ENCODE assay signal across 10 cellular contexts in genomic region chr7:143620053-143620452, GRCh38. TPM values are rescaled to one million over a fixed set of nuclear protein-coding genes. Genes with fewer than 3 reads are reported as not detected.
A peak's percentile ranks its signal among the peaks of the same experiment; 100 is the strongest.
DNase-seq lines count a peak whose midpoint lies in the region; ATAC-seq, FAIRE-seq and TF ChIP-seq lines count a peak whose summit lies in the region.
"Not testable (repeated sequence)": the region's sequence is repeated elsewhere in the genome, so short reads cannot be mapped to it uniquely, and the experiment has no call there.
"Had no signal": no experiment of that assay in that cellular context is flagged by ENCODE, and none has a peak within 500 bp of the region (broad histone marks: within the 10 kb centered on the region; RNA-seq: fewer than 3 reads in every experiment).

No MANE protein-coding gene starts in this region.

- not testable (repeated sequence) for H3K27me3 ChIP-seq in GM12878 (replicated peaks in 1 of 2; ENCODE audit: control insufficient read depth in 2 of 2, insufficient read depth in 2 of 2, low read length in 1 of 2); left lung

- not testable (repeated sequence) for H3K4me3 Mint-ChIP-seq in T-cell; stimulated activated naive CD8-positive, alpha-beta T cell treated with anti-CD3 and anti-CD28 coated beads, Interleukin-15, amount 100 ng/mL, for 72 hours

- WGBS in GM12878 (ENCODE audit: insufficient coverage, insufficient replicate concordance, low lambda C conversion rate, missing lambda C conversion rate), result no CpG with 5 or more reads among the region's 23 CpGs

- DNase-seq in H54 (ENCODE audit: insufficient read length, low spot score); GM12878 (ENCODE audit: low read depth, low spot score): not testable (repeated sequence)
- DNase-seq in T-cell (peak in 5 of 34 experiments; percentile 50 to 72 (median 69)), left lung (peak in 1 of 2 donors; percentile 47)
- DNase-seq in stimulated activated naive CD8-positive, alpha-beta T cell treated with anti-CD3 and anti-CD28 coated beads, Interleukin-15, amount 100 ng/mL, for 72 hours, result peak in 1 of 2 donors; percentile 74

- not testable (repeated sequence) for H3K9me3 ChIP-seq in GM12878 (replicated peaks; ENCODE audit: control insufficient read depth, insufficient read depth, low read length); left lung

- not testable (repeated sequence) for TF ChIP-seq POLR2A in H54 (IDR thresholded peaks at IDR 0.05; ENCODE audit: low read depth, low read length); GM12878 (IDR thresholded peaks at IDR 0.05; ENCODE audit: low read depth, low read length)

- H3K27ac ChIP-seq in GM12878 (ENCODE audit: control insufficient read depth, insufficient read depth); left lung: not testable (repeated sequence)

- RAD21 ChIA-PET in GM12878 (lab: Charles Lee; ENCODE audit: unreplicated experiment), result not testable (repeated sequence)

- TF ChIP-seq CTCF in GM12874 (IDR thresholded peaks at IDR 0.05; ENCODE audit: insufficient read depth, low read depth, low read length) (0 out of 2 replicates have a peak, but pooled peaks have one; percentile 13), left lung (IDR thresholded peaks at IDR 0.05) (peak in 1 of 2 donors; percentile 8)
- TF ChIP-seq CTCF in GM12878 (IDR thresholded peaks at IDR 0.05 in 2 of 3, conservative IDR thresholded peaks at IDR 0.05 in 1 of 3; ENCODE audit: control insufficient read depth in 2 of 3, extremely low read depth in 1 of 3, insufficient read depth in 1 of 3, low read depth in 3 of 3, low read length in 3 of 3), result not testable (repeated sequence)

- ATAC-seq in GM19351 (IDR thresholded peaks at IDR 0.05; ENCODE audit: unreplicated experiment), result peak; percentile 20
- peak; percentile 32 for ATAC-seq in HG03097 (IDR thresholded peaks at IDR 0.05; ENCODE audit: low FRiP score, unreplicated experiment)
- ATAC-seq in T-cell (replicated peaks in 1 of 4), result peak; percentile 31 to 48 (median 40)
- peak; percentile 40 for ATAC-seq in GM12878
- ATAC-seq in left lung, result peak; percentile 87
- peak; percentile 31 for ATAC-seq in stimulated activated naive CD8-positive, alpha-beta T cell treated with anti-CD3 and anti-CD28 coated beads, Interleukin-15, amount 100 ng/mL, for 72 hours

- H3K27me3 Mint-ChIP-seq in T-cell; stimulated activated naive CD8-positive, alpha-beta T cell treated with anti-CD3 and anti-CD28 coated beads, Interleukin-15, amount 100 ng/mL, for 72 hours: not testable (repeated sequence)

- not testable (repeated sequence) for H3K36me3 ChIP-seq in GM12878 (ENCODE audit: control insufficient read depth in 2 of 2, insufficient read depth in 2 of 2, low read length in 1 of 2); left lung

- H2AFZ ChIP-seq in GM12878 (ENCODE audit: control insufficient read depth, low read depth, low read length), result not testable (repeated sequence)

- H3K4me1 ChIP-seq in GM12878 (ENCODE audit: control insufficient read depth, insufficient read depth, low read length); left lung: not testable (repeated sequence)

- H3K4me2 ChIP-seq in GM12878 (ENCODE audit: control insufficient read depth, insufficient read depth), result not testable (repeated sequence)

- FAIRE-seq in H54 (lab: Jason Lieb, UNC), result peak; percentile 15
- not testable (repeated sequence) for FAIRE-seq in GM12878 (lab: Jason Lieb, UNC)

- BruUV-seq in GM12878 (replicated peaks; lab: Mats Ljungman, UMichigan), result not testable (repeated sequence)

- H4K20me1 ChIP-seq in GM12878 (ENCODE audit: control insufficient read depth, insufficient read depth), result not testable (repeated sequence)

- in situ Hi-C loops in GM12878 (cut with MboI), result not testable (repeated sequence)

- not testable (repeated sequence) for H3K9ac ChIP-seq in GM12878 (ENCODE audit: control insufficient read depth, insufficient read depth, low read length)

- not testable (repeated sequence) for H3K4me1 Mint-ChIP-seq in T-cell; stimulated activated naive CD8-positive, alpha-beta T cell treated with anti-CD3 and anti-CD28 coated beads, Interleukin-15, amount 100 ng/mL, for 72 hours

- CTCF ChIA-PET in T-cell (lab: Charles Lee); GM12878 (lab: Yijun Ruan, JAX): not testable (repeated sequence)

- TF ChIP-seq EP300 in GM12878 (IDR thresholded peaks at IDR 0.05; ENCODE audit: borderline replicate concordance in 1 of 2, control insufficient read depth in 1 of 2, low read depth in 2 of 2, low read length in 2 of 2), result not testable (repeated sequence)

- not testable (repeated sequence) for H3K27ac Mint-ChIP-seq in T-cell; stimulated activated naive CD8-positive, alpha-beta T cell treated with anti-CD3 and anti-CD28 coated beads, Interleukin-15, amount 100 ng/mL, for 72 hours

- H3K9me3 Mint-ChIP-seq in T-cell; stimulated activated naive CD8-positive, alpha-beta T cell treated with anti-CD3 and anti-CD28 coated beads, Interleukin-15, amount 100 ng/mL, for 72 hours: not testable (repeated sequence)

- H3K4me3 ChIP-seq in GM12878, left lung: not testable (repeated sequence)

- POLR2A ChIA-PET in T-cell (lab: Charles Lee); GM12878 (lab: Charles Lee): not testable (repeated sequence)

- intact Hi-C loops in GM12878 (cut with micrococcal nuclease; ENCODE audit: unreplicated experiment); left lung (cut with DNase I): not testable (repeated sequence)

- SMC1A ChIA-PET in GM12878 (lab: Charles Lee; ENCODE audit: uncharacterized antibody, unreplicated experiment), result not testable (repeated sequence)

- H3K79me2 ChIP-seq in GM12878 (ENCODE audit: control insufficient read depth, insufficient read depth, low read length), result not testable (repeated sequence)

- not testable (repeated sequence) for TF ChIP-seq RAD21 in GM12878 (IDR thresholded peaks at IDR 0.05; ENCODE audit: insufficient read depth, low read depth, low read length)

- not testable (repeated sequence) for H3K36me3 Mint-ChIP-seq in T-cell

RNA-seq across cellular contexts. Expression of gene TCAF2, which starts 0.7 kb away (rescaled TPM):
- total RNA-seq in T-cell, result 10 to 100 TPM; 23.4 to 36.4 (median 31.8) TPM
- 30.6 and 36.6 TPM in 2 replicates for total RNA-seq in GM12878 (2013; cell fraction: nucleolus; rRNA removed)
- 2.7 and 3.2 TPM in 2 replicates for total RNA-seq in GM12878 (2014; rRNA removed)
- total RNA-seq in GM12878 (2014; rRNA removed; fragmentation: Illumina TruSeq; extraction: Trizol), result 1.3 and 1.8 TPM in 2 replicates
- total RNA-seq in GM12878 (2021), result 2.7 and 3.0 TPM in 2 replicates
- polyA plus RNA-seq in GM12878 (2011; ENCODE audit: low read depth), result 2.8 TPM
- polyA plus RNA-seq in GM12878 (2011; rRNA removed), result 14.1 and 15.5 TPM in 2 replicates
- polyA plus RNA-seq in GM12878 (2011; cell fraction: cytosol; rRNA removed), result 13.6 and 13.9 TPM in 2 replicates
- 25.0 and 39.2 TPM in 2 replicates for polyA plus RNA-seq in GM12878 (2011; cell fraction: nucleus; rRNA removed)
- 4.4 and 10.8 TPM in 2 replicates for polyA plus RNA-seq in GM12878 (2012)
- 2.1 and 2.3 TPM in 2 replicates for polyA plus RNA-seq in GM12878 (2014; fragmentation: Illumina TruSeq; extraction: Trizol)
- polyA plus RNA-seq in GM12878 (2014; fragmentation: Nextera tagmentation; extraction: Ambion mirVana), result under 1 TPM; 0.55 to 0.56 TPM
- 1.8 and 2.2 TPM in 2 replicates for polyA plus RNA-seq in GM12878 (2014; rRNA removed)
- polyA plus RNA-seq in GM12878 (2016; fragmentation: Nextera tagmentation; extraction: Ambion mirVana), result 1 to 10 TPM; 2.8 to 3.2 TPM
- 16.2 and 26.9 TPM in 2 replicates for polyA minus RNA-seq in GM12878 (2011; rRNA and poly(A)+ RNA removed)
- polyA minus RNA-seq in GM12878 (2011; cell fraction: cytosol; rRNA and poly(A)+ RNA removed), result 5.8 and 5.9 TPM in 2 replicates
- polyA minus RNA-seq in GM12878 (2011; cell fraction: nucleus; rRNA and poly(A)+ RNA removed), result 16.4 and 17.2 TPM in 2 replicates
- 1 to 10 TPM; 1.8 to 3.0 TPM for total RNA-seq in left lung

RNA-seq across cellular contexts. Expression of gene CTAGE15, which starts 48.5 kb away (rescaled TPM):
- total RNA-seq in T-cell, result 1 to 10 TPM in 1 of 5 donors, under 1 TPM in 3, not detected in 1; 0.59 to 1.7 (median 0.78) TPM
- 14.5 and 18.1 TPM in 2 replicates for total RNA-seq in GM12878 (2013; cell fraction: nucleolus; rRNA removed)
- total RNA-seq in GM12878 (2014; rRNA removed), result 0.28 and 0.38 TPM in 2 replicates
- total RNA-seq in GM12878 (2014; rRNA removed; fragmentation: Illumina TruSeq; extraction: Trizol), result 0.51 and 0.58 TPM in 2 replicates
- total RNA-seq in GM12878 (2021), result 0.32 and 0.49 TPM in 2 replicates
- polyA plus RNA-seq in GM12878 (2011; ENCODE audit: low read depth), result 0.34 TPM
- 0.80 and 1.3 TPM in 2 replicates for polyA plus RNA-seq in GM12878 (2011; rRNA removed)
- polyA plus RNA-seq in GM12878 (2011; cell fraction: cytosol; rRNA removed), result 0.17 and 0.21 TPM in 2 replicates
- 1.3 and 3.0 TPM in 2 replicates for polyA plus RNA-seq in GM12878 (2011; cell fraction: nucleus; rRNA removed)
- 0.50 and 0.81 TPM in 2 replicates for polyA plus RNA-seq in GM12878 (2012)
- 0.59 and 0.73 TPM in 2 replicates for polyA plus RNA-seq in GM12878 (2014; fragmentation: Illumina TruSeq; extraction: Trizol)
- polyA plus RNA-seq in GM12878 (2014; fragmentation: Nextera tagmentation; extraction: Ambion mirVana), result under 1 TPM in 1 of 2 experiments, not detected in 1; 0.05 TPM
- 0.45 and 0.47 TPM in 2 replicates for polyA plus RNA-seq in GM12878 (2014; rRNA removed)
- under 1 TPM; 0.20 to 0.32 TPM for polyA plus RNA-seq in GM12878 (2016; fragmentation: Nextera tagmentation; extraction: Ambion mirVana)
- polyA minus RNA-seq in GM12878 (2011; rRNA and poly(A)+ RNA removed), result 1.0 and 1.3 TPM in 2 replicates
- not detected in 2 replicates for polyA minus RNA-seq in GM12878 (2011; cell fraction: cytosol; rRNA and poly(A)+ RNA removed)
- 1.9 and 3.1 TPM in 2 replicates for polyA minus RNA-seq in GM12878 (2011; cell fraction: nucleus; rRNA and poly(A)+ RNA removed)
- under 1 TPM; 0.29 to 0.79 TPM for total RNA-seq in left lung
- total RNA-seq: Daoy had no signal
- polyA plus RNA-seq: BJ had no signal

Comparison
In these comparisons a context has a peak if more than half of its experiments do, and no peak if none do; other contexts are left out.
1. ATAC-seq: peak in every context shown above with its lines; median percentile 87 in left lung; 40 in T-cell; 40 in GM12878; 32 in HG03097; 31 in stimulated activated naive CD8-positive, alpha-beta T cell treated with anti-CD3 and anti-CD28 coated beads, Interleukin-15, amount 100 ng/mL, for 72 hours; 20 in GM19351.